ENCODE assay signal across 14 cellular contexts in the genomic region with DNA sequence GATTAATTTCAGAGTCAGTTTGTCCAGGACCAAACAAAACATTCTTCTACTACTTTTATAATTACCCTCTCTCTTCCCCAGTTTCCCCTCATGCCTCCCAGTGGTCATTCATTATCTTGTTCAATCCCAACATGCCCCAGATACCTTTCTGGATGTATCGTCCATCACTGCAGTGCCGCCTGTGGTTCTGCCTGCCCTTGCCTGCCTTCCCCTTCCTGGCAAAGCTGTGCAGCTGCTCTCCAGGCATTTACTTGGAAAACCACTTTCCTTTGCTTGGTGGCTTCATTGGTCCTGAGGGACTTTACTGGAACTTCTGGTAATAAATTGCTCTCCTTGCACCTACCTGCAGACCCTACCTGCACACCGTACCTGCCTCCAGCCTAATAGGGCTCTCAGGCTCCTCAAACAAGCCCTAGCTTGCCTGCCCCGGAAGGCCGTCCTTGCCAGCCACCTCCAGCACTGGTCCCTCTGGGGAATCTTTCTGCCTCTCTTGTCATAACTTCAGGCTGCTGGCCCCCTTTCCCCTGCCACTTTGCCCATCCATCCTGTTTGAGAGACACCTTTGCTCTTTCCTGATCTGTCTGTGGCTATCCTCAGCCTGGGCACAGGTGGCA.
"Had no signal": no experiment of that assay in that cellular context is flagged by ENCODE, and none has a peak within 500 bp of the region (broad histone marks: within the 10 kb centered on the region; RNA-seq: fewer than 3 reads in every experiment).

No MANE protein-coding gene starts in this region.

- H3K9me3 ChIP-seq: gastrocnemius medialis, heart left ventricle, lower lobe of right lung, tibial artery, vagina had no signal

- H3K27me3 ChIP-seq: gastrocnemius medialis, vagina had no signal

- H3K4me1 ChIP-seq: lower lobe of right lung, tibial artery, vagina had no signal

- H3K27ac ChIP-seq: gastrocnemius medialis, heart left ventricle, lower lobe of right lung, tibial artery, vagina had no signal

- DNase-seq: activated CD4-positive, alpha-beta T cell treated with anti-CD3 and anti-CD28 coated beads, Interleukin-2, amount 50 U/mL, for 1 hour; activated naive CD4-positive, alpha-beta T cell treated with anti-CD3 and anti-CD28 coated beads, Interleukin-2, amount 10 ng/mL, durations not matched to agents 7 days and 5 days; dermis blood vessel endothelial cell; gastrocnemius medialis; heart left ventricle; immature natural killer cell; left colon; lower lobe of right lung; naive B cell; retina; stimulated activated CD4-positive, alpha-beta T cell treated with anti-CD3 and anti-CD28 coated beads, Interleukin-2, amount 100 ng/mL, for 48 hours; stimulated activated naive CD4-positive, alpha-beta T cell; tibial artery had no signal

- H3K4me3 ChIP-seq: gastrocnemius medialis, heart left ventricle, lower lobe of right lung, tibial artery, vagina had no signal

- ATAC-seq: gastrocnemius medialis, heart left ventricle, left colon, lower lobe of right lung had no signal

- H3K36me3 ChIP-seq: gastrocnemius medialis, heart left ventricle, lower lobe of right lung, tibial artery, vagina had no signal
